Comparison of ENCODE assay signal across 3 cellular contexts in the genomic region with DNA sequence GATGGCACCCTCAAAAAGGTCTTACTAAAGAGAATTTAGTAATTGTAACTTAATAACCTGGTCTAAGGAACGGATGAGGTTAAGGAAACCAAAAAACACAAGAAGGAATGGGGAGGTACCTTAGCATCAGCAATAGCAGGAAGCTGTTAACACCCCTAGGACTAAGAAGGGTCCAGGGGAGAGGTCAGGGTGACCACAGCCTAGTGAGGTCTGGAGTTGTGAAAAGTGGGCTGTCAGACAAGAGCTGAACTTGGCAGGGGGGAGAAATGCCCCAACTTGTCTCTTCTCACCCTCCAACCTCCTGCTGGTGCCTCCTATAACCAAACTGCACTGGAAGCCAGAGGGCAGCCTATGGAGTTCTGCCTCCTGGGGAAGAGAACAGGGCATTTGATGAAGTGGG. TPM values are rescaled to one million over a fixed set of nuclear protein-coding genes. Genes with fewer than 3 reads are reported as not detected.
"Had no signal": no experiment of that assay in that cellular context is flagged by ENCODE, and none has a peak within 500 bp of the region (broad histone marks: within the 10 kb centered on the region; RNA-seq: fewer than 3 reads in every experiment).

No MANE protein-coding gene starts in this region.

RNA-seq across cellular contexts. Expression of gene PGM5, which starts 41.9 kb away (rescaled TPM):
- total RNA-seq: GM23338, H1, H9 had no signal
- polyA plus RNA-seq: GM23338, H1 had no signal
